ENCODE assay signal across 24 cellular contexts in the genomic region with DNA sequence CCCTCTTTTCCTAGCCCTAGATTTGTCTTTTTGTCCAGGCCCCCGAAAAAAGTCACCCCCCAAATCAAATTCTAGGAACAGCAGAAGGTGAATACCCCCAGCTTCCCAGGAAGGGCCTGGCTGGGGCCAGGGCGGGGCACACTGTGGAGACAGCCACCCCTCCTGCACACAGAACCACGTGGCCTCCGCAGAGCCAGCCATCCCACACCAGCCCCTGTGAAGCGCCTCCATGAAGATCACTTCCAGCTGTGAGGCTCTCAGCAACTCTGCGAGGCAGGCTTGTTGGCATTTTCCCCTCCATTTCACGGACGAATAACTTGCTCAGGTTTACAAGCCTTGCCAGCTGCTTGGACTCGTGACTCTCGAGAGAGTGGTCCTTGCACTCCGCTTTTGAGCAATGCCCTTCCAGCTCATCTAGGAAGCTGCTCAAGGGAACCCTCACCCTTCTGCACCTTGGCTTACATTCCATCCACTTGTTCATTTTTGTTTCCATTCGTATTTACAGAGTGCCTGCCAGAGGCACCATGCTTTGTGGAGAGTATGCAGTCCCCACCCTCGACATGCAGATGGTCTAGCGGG. TPM values are rescaled to one million over a fixed set of nuclear protein-coding genes. Genes with fewer than 3 reads are reported as not detected.
A peak's percentile ranks its signal among the peaks of the same experiment; 100 is the strongest.
DNase-seq lines count a peak whose midpoint lies in the region; TF ChIP-seq lines count a peak whose summit lies in the region.
"Had no signal": no experiment of that assay in that cellular context is flagged by ENCODE, and none has a peak within 500 bp of the region (broad histone marks: within the 10 kb centered on the region; RNA-seq: fewer than 3 reads in every experiment).

No MANE protein-coding gene starts in this region.

- no peaks in the 10 kb centered on the region for H3K27me3 ChIP-seq in WERI-Rb-1 (ENCODE audit: insufficient read depth, low read depth, severe bottlenecking)
- H3K27me3 ChIP-seq: cardiac muscle cell, gastroesophageal sphincter, testis had no signal

- POLR2A ChIA-PET in HEK293 (lab: Yijun Ruan, JAX): no interaction called here

- H3K4me3 ChIP-seq in HEK293 (ENCODE audit: low read depth, low read length) (no peak overlapping the region), WERI-Rb-1 (ENCODE audit: low read depth, low read length) (no peak overlapping the region)
- H3K4me3 ChIP-seq: cardiac muscle cell, gastroesophageal sphincter, mucosa of descending colon, testis had no signal

- TF ChIP-seq CTCF in HEK293 (tag by site-specific recombination; IDR thresholded peaks at IDR 0.05): no peak
- no peak for TF ChIP-seq CTCF in WERI-Rb-1 (IDR thresholded peaks at IDR 0.05; ENCODE audit: low read depth, low read length)

- CTCF ChIA-PET in HEK293 (lab: Yijun Ruan, JAX): interaction anchor here (1.0 to 1.6 kb wide), 3 partner anchors 9 to 177 kb away, joined by 3 to 5 read pairs (median 3); no protein-coding TSS in a partner anchor

- no peaks in the 10 kb centered on the region for H3K9me3 ChIP-seq in HEK293 (ENCODE audit: control insufficient read depth, insufficient read depth, low read depth, low read length)
- no peaks in the 10 kb centered on the region for H3K9me3 ChIP-seq in WERI-Rb-1 (ENCODE audit: severe bottlenecking)
- H3K9me3 ChIP-seq: gastroesophageal sphincter, mucosa of descending colon, testis had no signal

- H3K4me1 ChIP-seq in HEK293 (ENCODE audit: control insufficient read depth, insufficient read depth, low read length): no peaks in the 10 kb centered on the region
- H3K4me1 ChIP-seq: gastroesophageal sphincter, testis had no signal

- H3K27ac ChIP-seq in HEK293 (ENCODE audit: extremely low read depth, low read depth, low read length) (no peak overlapping the region), WERI-Rb-1 (no peak overlapping the region)
- H3K27ac ChIP-seq: cardiac muscle cell, gastroesophageal sphincter, testis had no signal

- DNase-seq in AG20443 (ENCODE audit: low spot score) (peak; percentile 24), NCI-H345 treated with DMSO at 0.1 percent for 48 hours (lab: John Stamatoyannopoulos, UW; ENCODE audit: unreplicated experiment) (peak; percentile 73), iPS-NIHi11 (ENCODE audit: low spot score) (peak; percentile 40), WERI-Rb-1 (no peak), NCI-H146 treated with DMSO at 0.1 percent for 48 hours (lab: John Stamatoyannopoulos, UW; ENCODE audit: unreplicated experiment) (no peak), cerebellum (ENCODE audit: low spot score) (no peak)
- no peak for DNase-seq in activated CD4-positive, alpha-beta T cell treated with anti-CD3 and anti-CD28 coated beads for 48 hours
- DNase-seq: ACHN; activated CD4-positive, alpha-beta T cell treated with anti-CD3 and anti-CD28 coated beads, Interleukin-2, amount 10 ng/mL, durations not matched to agents 24 days and 14 days; CD4-positive, alpha-beta T cell; erythroblast; Kasumi-1; left colon; mucosa of descending colon; NCI-H1048; NCI-H524 treated with DMSO at 0.1 percent for 48 hours; occipital lobe; right cardiac atrium; testis had no signal

- H3K36me3 ChIP-seq in HEK293 (ENCODE audit: control insufficient read depth in 2 of 2, insufficient read depth in 1 of 2, low read length in 2 of 2): no peaks in the 10 kb centered on the region
- no peaks in the 10 kb centered on the region for H3K36me3 ChIP-seq in WERI-Rb-1
- H3K36me3 ChIP-seq: cardiac muscle cell, gastroesophageal sphincter had no signal

TF ChIP-seq in HEK293, 187 proteins besides CTCF, POLR2A, EP300 and RAD21:
- TF ChIP-seq ZNF324 (tag by site-specific recombination; IDR thresholded peaks at IDR 0.05) (no peak), ZFHX2 (tag by site-specific recombination; conservative IDR thresholded peaks at IDR 0.05) (0 out of 2 replicates have a peak, but pooled peaks have one; percentile 9), YY1 (tag by site-specific recombination; IDR thresholded peaks at IDR 0.05) (0 out of 2 replicates have a peak, but pooled peaks have one; percentile 41), GLIS1 (tag by site-specific recombination; IDR thresholded peaks at IDR 0.05) (0 out of 2 replicates have a peak, but pooled peaks have one; percentile 13), ZEB2 (tag by site-specific recombination; IDR thresholded peaks at IDR 0.05) (no peak), KLF10 (tag by site-specific recombination; IDR thresholded peaks at IDR 0.05) (no peak), ZNF19 (tag by site-specific recombination; IDR thresholded peaks at IDR 0.05; ENCODE audit: low read depth) (no peak), ZIC2 (tag by site-specific recombination; IDR thresholded peaks at IDR 0.05) (peak; percentile 88), ZNF16 (tag by site-specific recombination; IDR thresholded peaks at IDR 0.05; ENCODE audit: low read depth) (no peak), KLF8 (tag by site-specific recombination; IDR thresholded peaks at IDR 0.05) (no peak), ZNF341 (tag by site-specific recombination; IDR thresholded peaks at IDR 0.05; ENCODE audit: low read depth) (peak; percentile 90)
TF ChIP-seq in HEK293: peak in this region for 5.

RNA-seq across cellular contexts. Expression of a gene that starts 48.2 kb away (rescaled TPM):
- total RNA-seq in cerebellum: 13.0 TPM
- total RNA-seq: activated CD4-positive, alpha-beta T cell treated with anti-CD3 and anti-CD28 coated beads, Interleukin-2, amount 10 ng/mL, durations not matched to agents 24 days and 14 days; CD4-positive, alpha-beta T cell; HT1080; right cardiac atrium; Right ventricle myocardium inferior had no signal

Comparison
In these comparisons a context has a peak if more than half of its experiments do, and no peak if none do; other contexts are left out.
1. DNase-seq: peak in AG20443 (single experiment), NCI-H345 treated with DMSO at 0.1 percent for 48 hours (single experiment) and iPS-NIHi11 (single experiment); none in activated CD4-positive, alpha-beta T cell treated with anti-CD3 and anti-CD28 coated beads for 48 hours (single experiment), WERI-Rb-1 (single experiment), NCI-H146 treated with DMSO at 0.1 percent for 48 hours (single experiment) and cerebellum (single experiment).